16 cellular contexts compared by ENCODE assay signal in the genomic region with DNA sequence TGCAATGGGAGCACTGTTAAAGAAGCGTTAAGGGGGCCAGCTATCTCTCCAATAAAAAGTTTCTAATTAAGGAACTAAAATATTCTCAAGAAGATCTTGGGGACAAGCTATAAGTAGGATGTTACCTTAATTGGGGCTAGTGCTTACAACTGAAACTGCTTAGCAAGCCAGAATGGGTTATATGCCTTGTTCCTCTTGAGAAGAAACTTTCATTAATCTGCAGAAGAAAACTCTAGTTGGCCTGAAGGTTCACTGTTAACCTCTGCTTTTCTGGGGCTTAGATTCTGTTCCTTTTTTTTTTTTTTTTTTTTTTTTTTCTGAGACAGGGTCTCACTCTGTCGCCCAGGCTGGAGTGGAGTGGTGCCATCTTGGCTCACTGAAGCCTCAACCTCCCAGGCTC.
"Had no signal": no experiment of that assay in that cellular context is flagged by ENCODE, and none has a peak within 500 bp of the region (broad histone marks: within the 10 kb centered on the region; RNA-seq: fewer than 3 reads in every experiment).

No MANE protein-coding gene starts in this region.

- H3K4me3 Mint-ChIP-seq: activated CD8-positive, alpha-beta T cell treated with anti-CD3 and anti-CD28 coated beads, Interleukin-2, amount 10 ng/mL, durations not matched to agents 7 days and 5 days; endodermal cell had no signal

- H3K4me3 ChIP-seq: pancreas, uterus had no signal

- H3K27me3 ChIP-seq: brain microvascular endothelial cell, pancreas, uterus had no signal

- H3K27ac Mint-ChIP-seq: activated CD8-positive, alpha-beta T cell treated with anti-CD3 and anti-CD28 coated beads, Interleukin-2, amount 10 ng/mL, durations not matched to agents 7 days and 5 days; endodermal cell had no signal

- H3K9me3 Mint-ChIP-seq: endodermal cell had no signal

- DNase-seq: activated CD4-positive, alpha-beta T cell treated with anti-CD3 and anti-CD28 coated beads for 4 hours; activated CD8-positive, alpha-beta memory T cell treated with anti-CD3 and anti-CD28 coated beads, Interleukin-2, amount 50 U/mL, for 48 hours; activated CD8-positive, alpha-beta T cell treated with anti-CD3 and anti-CD28 coated beads, Interleukin-2, amount 10 ng/mL, durations not matched to agents 7 days and 5 days; activated naive CD4-positive, alpha-beta T cell treated with anti-CD3 and anti-CD28 coated beads, Interleukin-2, amount 50 U/mL, for 16 hours; brain microvascular endothelial cell; cerebellar nuclear complex; endodermal cell; erythroblast; hypothalamus; kidney glomerular epithelial cell; pancreas; stimulated activated CD4-positive, alpha-beta T cell treated with anti-CD3 and anti-CD28 coated beads, Interleukin-4, amount 100 ng/mL, for 1 hour; stimulated activated CD8-positive, alpha-beta memory T cell treated with anti-CD3 and anti-CD28 coated beads, Interleukin-4, amount 100 ng/mL, for 48 hours; T1000; uterus; WERI-Rb-1 had no signal

- H3K36me3 ChIP-seq: brain microvascular endothelial cell, pancreas, uterus, WERI-Rb-1 had no signal

- H3K9me3 ChIP-seq: pancreas, uterus had no signal

- H3K27ac ChIP-seq: brain microvascular endothelial cell, WERI-Rb-1 had no signal

- ATAC-seq: activated CD8-positive, alpha-beta T cell treated with anti-CD3 and anti-CD28 coated beads, Interleukin-2, amount 10 ng/mL, durations not matched to agents 7 days and 5 days; pancreas had no signal
